11 cellular contexts compared by ENCODE assay signal in genomic region chr6:77463881-77464867, GRCh38. TPM values are rescaled to one million over a fixed set of nuclear protein-coding genes. Genes with fewer than 3 reads are reported as not detected.
DNase-seq lines count a peak whose midpoint lies in the region; ATAC-seq, FAIRE-seq and TF ChIP-seq lines count a peak whose summit lies in the region.
"Had no signal": no experiment of that assay in that cellular context is flagged by ENCODE, and none has a peak within 500 bp of the region (broad histone marks: within the 10 kb centered on the region; RNA-seq: fewer than 3 reads in every experiment).

No MANE protein-coding gene starts in this region.

- TF ChIP-seq CTCF in HepG2 (CRISPR knock-in tag; IDR thresholded peaks at IDR 0.05), result no peak
- TF ChIP-seq CTCF in right lobe of liver (IDR thresholded peaks at IDR 0.05), result no peak
- TF ChIP-seq CTCF in endothelial cell (IDR thresholded peaks at IDR 0.05; ENCODE audit: unreplicated experiment), result no peak
- no peak for TF ChIP-seq CTCF in GM13976 (IDR thresholded peaks at IDR 0.05; ENCODE audit: borderline replicate concordance, control extremely low read depth, extremely low read depth, insufficient read depth, missing control alignments)

- H3K27ac Mint-ChIP-seq in endothelial cell (ENCODE audit: unreplicated experiment), result peak overlapping the region; percentile 76
- H3K27ac Mint-ChIP-seq: CD4-positive, CD25-positive, alpha-beta regulatory T cell had no signal

- no peaks in the 10 kb centered on the region for H3K36me3 Mint-ChIP-seq in endothelial cell (ENCODE audit: low read depth, unreplicated experiment)
- H3K36me3 Mint-ChIP-seq: CD4-positive, CD25-positive, alpha-beta regulatory T cell had no signal

- peaks cover 20% of the 10 kb centered on the region for H3K4me1 Mint-ChIP-seq in endothelial cell (ENCODE audit: unreplicated experiment)

- TF ChIP-seq RAD21 in HepG2 (CRISPR knock-in tag; IDR thresholded peaks at IDR 0.05), result no peak

- ATAC-seq in HepG2 (peak; percentile 35), right lobe of liver (no peak), GM18868 (IDR thresholded peaks at IDR 0.05; ENCODE audit: unreplicated experiment) (no peak), HG03045 (IDR thresholded peaks at IDR 0.05; ENCODE audit: unreplicated experiment) (no peak)

- no peaks in the 10 kb centered on the region for H3K9me3 Mint-ChIP-seq in endothelial cell (ENCODE audit: unreplicated experiment)

- CTCF ChIA-PET in HepG2 (lab: Yijun Ruan, JAX; ENCODE audit: low intra/inter-chr PET ratio, low total read pairs), result no interaction called here

- BruUV-seq in HepG2 (replicated peaks; lab: Mats Ljungman, UMichigan), result no TSS peak

- intact Hi-C loops in HepG2 (cut with micrococcal nuclease; ENCODE audit: unreplicated experiment), result loop anchor here (10.0 kb wide), 1 partner anchor 281 kb away; no protein-coding TSS in a partner anchor
- intact Hi-C loops in right lobe of liver (cut with DNase I), result no loop called here

- no peaks in the 10 kb centered on the region for H4K20me1 ChIP-seq in HepG2 (ENCODE audit: insufficient read depth, low read length)

- no peaks in the 10 kb centered on the region for H3K4me1 ChIP-seq in HepG2 (ENCODE audit: insufficient read depth, low read length)
- peaks cover 0 to 17% (median 0%) of the 10 kb centered on the region in 4 donors for H3K4me1 ChIP-seq in right lobe of liver
- peaks cover 5% of the 10 kb centered on the region for H3K4me1 ChIP-seq in muscle layer of colon (ENCODE audit: insufficient read depth, low read length)

- no peaks in the 10 kb centered on the region for H3K79me2 ChIP-seq in HepG2 (ENCODE audit: insufficient read depth, low read length)

- no peak overlapping the region for H3K4me2 ChIP-seq in HepG2 (ENCODE audit: low read depth, low read length)

- no peak for TF ChIP-seq POLR2A in HepG2 (IDR thresholded peaks at IDR 0.05; ENCODE audit: insufficient read depth in 1 of 2, low read depth in 2 of 2, low read length in 2 of 2)
- no peak for TF ChIP-seq POLR2A in right lobe of liver (IDR thresholded peaks at IDR 0.05)

- no peak for FAIRE-seq in HepG2 (lab: Jason Lieb, UNC)

- H3K27ac ChIP-seq in HepG2 (ENCODE audit: extremely low read length, insufficient read depth, low read length) (no peak overlapping the region), right lobe of liver (no peak overlapping the region), muscle layer of colon (ENCODE audit: low read depth, low read length) (no peak overlapping the region)

- POLR2A ChIA-PET in HepG2 (lab: Yijun Ruan, JAX), result no interaction called here

- H3K27me3 ChIP-seq in HepG2 (ENCODE audit: control insufficient read depth in 1 of 2, insufficient read depth in 2 of 2, low read length in 2 of 2), result peaks cover 1 to 44% of the 10 kb centered on the region in 2 experiments; a peak in 3 of 5 replicates
- peaks cover 0 to 13% of the 10 kb centered on the region in 2 donors for H3K27me3 ChIP-seq in right lobe of liver
- peaks cover 39 to 45% of the 10 kb centered on the region in 2 donors for H3K27me3 ChIP-seq in muscle layer of colon (ENCODE audit: control insufficient read depth in 1 of 2, insufficient read depth in 2 of 2, low read length in 2 of 2)

- H3K4me3 ChIP-seq in HepG2 (replicated peaks in 1 of 3; ENCODE audit: insufficient read depth in 1 of 3, low read depth in 2 of 3, low read length in 3 of 3) (no peak overlapping the region), right lobe of liver (no peak overlapping the region), muscle layer of colon (ENCODE audit: low read depth in 1 of 2, low read length in 2 of 2) (peak overlapping the region; percentile 6 to 31)

- H3K27me3 Mint-ChIP-seq in endothelial cell (ENCODE audit: unreplicated experiment), result peaks cover 33% of the 10 kb centered on the region

- in situ Hi-C loops in HepG2 (cut with HindIII; ENCODE audit: extremely low pct_ligation_motif_present, low pct_unique_long_range_greater_than_20kb) (no loop called here), GM13976 (cut with MboI; ENCODE audit: low sequenced_read_pairs, unreplicated experiment) (loop anchor here (25.0 kb wide), 1 partner anchor 1527 kb away; no protein-coding TSS in a partner anchor)

- H2AFZ ChIP-seq in HepG2 (ENCODE audit: low read length), result no peak overlapping the region

- peak overlapping the region; percentile 90 for H3K4me3 Mint-ChIP-seq in endothelial cell (ENCODE audit: unreplicated experiment)

- H3K36me3 ChIP-seq in HepG2 (replicated peaks in 1 of 2; ENCODE audit: control insufficient read depth in 1 of 2, insufficient read depth in 2 of 2, low read length in 2 of 2), result no peaks in the 10 kb centered on the region
- no peaks in the 10 kb centered on the region for H3K36me3 ChIP-seq in right lobe of liver
- no peaks in the 10 kb centered on the region for H3K36me3 ChIP-seq in muscle layer of colon (ENCODE audit: insufficient read depth, low read length)

- no peak overlapping the region for H3K9ac ChIP-seq in HepG2 (ENCODE audit: insufficient read depth, low read depth, low read length)
- H3K9ac ChIP-seq in muscle layer of colon (ENCODE audit: low read length), result no peak overlapping the region

- DNase-seq in HepG2 (ENCODE audit: low spot score), result no peak
- no peak for DNase-seq in right lobe of liver
- DNase-seq in endothelial cell (ENCODE audit: low spot score), result peak; percentile 34
- no peak for DNase-seq in NCI-H2227 treated with DMSO at 0.1 percent for 48 hours (lab: John Stamatoyannopoulos, UW)
- no peak for DNase-seq in GM13976 (ENCODE audit: low spot score)
- DNase-seq: CD4-positive, CD25-positive, alpha-beta regulatory T cell; NCI-H1694 had no signal

- WGBS in HepG2 (ENCODE audit: low lambda C conversion rate), result 30% methylated on average over 37 of the region's 61 CpGs
- WGBS in right lobe of liver (ENCODE audit: insufficient coverage, low coverage, low lambda C conversion rate, missing lambda C conversion rate), result 3% methylated on average over 32 of the region's 61 CpGs

- TF ChIP-seq EP300 in HepG2 (IDR thresholded peaks at IDR 0.05; ENCODE audit: low read depth in 2 of 2, low read length in 2 of 2), result no peak
- TF ChIP-seq EP300 in HepG2 (CRISPR knock-in tag; IDR thresholded peaks at IDR 0.05; ENCODE audit: borderline replicate concordance), result no peak

- H3K9me3 ChIP-seq in HepG2 (ENCODE audit: low read length) (no peaks in the 10 kb centered on the region), right lobe of liver (no peaks in the 10 kb centered on the region), muscle layer of colon (ENCODE audit: low read length) (no peaks in the 10 kb centered on the region)

TF ChIP-seq in HepG2, 621 proteins besides CTCF, POLR2A, EP300 and RAD21:
- TF ChIP-seq HOXA7 (CRISPR knock-in tag; IDR thresholded peaks at IDR 0.05), result no peak
- TF ChIP-seq GABPA (IDR thresholded peaks at IDR 0.05; ENCODE audit: low read depth, low read length), result no peak
- TF ChIP-seq GABPA (CRISPR knock-in tag; IDR thresholded peaks at IDR 0.05; ENCODE audit: low read depth), result no peak

RNA-seq across cellular contexts. Expression of gene HTR1B, which starts 0.9 kb away (rescaled TPM):
- total RNA-seq in HepG2 (2016; rRNA removed; fragmentation: Illumina TruSeq; extraction: Trizol), result not detected in 2 replicates
- not detected in 2 replicates for total RNA-seq in HepG2 (2016; cell fraction: cytosol; rRNA removed; fragmentation: Illumina TruSeq; extraction: Trizol; ENCODE audit: low read depth)
- not detected in 2 replicates for total RNA-seq in HepG2 (2016; cell fraction: insoluble cytoplasmic fraction; rRNA removed; fragmentation: Illumina TruSeq; extraction: Trizol)
- total RNA-seq in HepG2 (2016; cell fraction: membrane; rRNA removed; fragmentation: Illumina TruSeq; extraction: Trizol), result not detected in 2 replicates
- not detected in 2 replicates for total RNA-seq in HepG2 (2016; cell fraction: nucleus; rRNA removed; fragmentation: Illumina TruSeq; extraction: Trizol)
- not detected in 2 replicates for polyA plus RNA-seq in HepG2 (2011; rRNA removed)
- not detected in 2 replicates for polyA plus RNA-seq in HepG2 (2011; cell fraction: cytosol; rRNA removed)
- not detected in 2 replicates for polyA plus RNA-seq in HepG2 (2011; cell fraction: nucleus; rRNA removed)
- not detected in 2 replicates for polyA plus RNA-seq in HepG2 (2012)
- polyA plus RNA-seq in HepG2 (2016; cell fraction: cytosol; fragmentation: Illumina TruSeq; extraction: Trizol; ENCODE audit: low read depth), result not detected in 2 replicates
- polyA plus RNA-seq in HepG2 (2016; cell fraction: insoluble cytoplasmic fraction; fragmentation: Illumina TruSeq; extraction: Trizol; ENCODE audit: low read depth), result not detected in 2 replicates
- not detected in 2 replicates for polyA plus RNA-seq in HepG2 (2016; cell fraction: membrane; fragmentation: Illumina TruSeq; extraction: Trizol; ENCODE audit: low read depth)
- not detected in 2 replicates for polyA plus RNA-seq in HepG2 (2016; cell fraction: nucleus; fragmentation: Illumina TruSeq; extraction: Trizol; ENCODE audit: insufficient read depth, low read depth)
- polyA minus RNA-seq in HepG2 (2011; rRNA and poly(A)+ RNA removed; ENCODE audit: low replicate concordance), result 0.19 TPM in 1 of 2 replicates, not detected in the other
- polyA minus RNA-seq in HepG2 (2011; cell fraction: cytosol; rRNA and poly(A)+ RNA removed), result not detected in 2 replicates
- polyA minus RNA-seq in HepG2 (2011; cell fraction: nucleus; rRNA and poly(A)+ RNA removed), result not detected in 2 replicates
- not detected for total RNA-seq in right lobe of liver
- 0.33 TPM for total RNA-seq in endothelial cell (ENCODE audit: unreplicated experiment)
- total RNA-seq: activated CD8-positive, alpha-beta memory T cell treated with anti-CD3 and anti-CD28 coated beads for 36 hours; CD4-positive, CD25-positive, alpha-beta regulatory T cell had no signal
- polyA plus RNA-seq: CD4-positive, CD25-positive, alpha-beta regulatory T cell had no signal

Comparison
In these comparisons a context has a peak if more than half of its experiments do, and no peak if none do; other contexts are left out.
1. H3K4me3 ChIP-seq: peak in muscle layer of colon (2 of 2); none in HepG2 (0 of 3) and right lobe of liver (0 of 3).